14 cellular contexts compared by ENCODE assay signal in the genomic region with DNA sequence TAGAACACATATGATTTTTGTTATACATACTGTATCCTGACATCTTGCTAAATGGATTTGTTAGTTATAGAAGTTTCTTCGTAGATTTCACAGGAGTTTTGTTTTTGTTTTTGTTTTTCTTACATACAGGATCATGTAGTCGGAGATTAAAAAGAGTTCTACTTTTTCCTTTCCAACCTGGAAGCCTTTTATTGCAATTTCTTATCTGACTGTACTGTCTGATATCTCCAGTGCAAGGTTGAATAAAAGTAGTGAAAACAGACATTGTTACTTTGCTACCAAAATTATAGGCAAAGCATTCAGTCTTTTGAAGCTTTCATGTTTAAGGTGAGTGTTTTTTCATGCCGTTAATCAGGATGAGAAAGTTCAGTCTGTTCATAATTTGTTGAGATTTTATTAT.
DNase-seq lines count a peak whose midpoint lies in the region; ATAC-seq and TF ChIP-seq lines count a peak whose summit lies in the region.
"Had no signal": no experiment of that assay in that cellular context is flagged by ENCODE, and none has a peak within 500 bp of the region (broad histone marks: within the 10 kb centered on the region; RNA-seq: fewer than 3 reads in every experiment).

No MANE protein-coding gene starts in this region.

- H3K79me2 ChIP-seq in H9 (ENCODE audit: insufficient read depth, low read length) (no peaks in the 10 kb centered on the region), parathyroid adenoma (no peaks in the 10 kb centered on the region)

- no peak overlapping the region for H4K5ac ChIP-seq in H9 (ENCODE audit: insufficient read length, low read depth, low read length)

- no CpG with 5 or more reads among the region's 3 CpGs for WGBS in H9 (ENCODE audit: extremely low coverage, insufficient read length, low lambda C conversion rate)

- H3K9me3 ChIP-seq in H9 (ENCODE audit: control insufficient read depth, low read depth, low read length) (no peaks in the 10 kb centered on the region), SJCRH30 (replicated peaks) (no peaks in the 10 kb centered on the region), parathyroid adenoma (ENCODE audit: control insufficient read depth, low read length) (no peaks in the 10 kb centered on the region), left lung (no peaks in the 10 kb centered on the region)
- H3K9me3 ChIP-seq: esophagus muscularis mucosa, left ventricle myocardium inferior, mucosa of descending colon had no signal

- no peaks in the 10 kb centered on the region; a peak in 1 of 5 replicates for H3K9me3 Mint-ChIP-seq in H9
- peaks cover 3% of the 10 kb centered on the region for H3K9me3 Mint-ChIP-seq in glutamatergic neuron (ENCODE audit: unreplicated experiment)
- H3K9me3 Mint-ChIP-seq: stimulated activated memory B cell treated with anti-CD40 and anti-IgM and Interleukin-4, amounts not matched to agents 10 μg/mL and 1 μg/mL and 100 μg/mL, for 72 hours had no signal

- no peak overlapping the region for H2BK15ac ChIP-seq in H9 (ENCODE audit: low read depth, low read length)

- H3K4me1 Mint-ChIP-seq in H9 (peaks cover 13 to 16% of the 10 kb centered on the region in 2 experiments), glutamatergic neuron (ENCODE audit: low read depth, unreplicated experiment) (peaks cover 11% of the 10 kb centered on the region)

- CTCF ChIA-PET in GM10248 (lab: Yijun Ruan, JAX), result no interaction called here

- H3K4me2 ChIP-seq in H9 (ENCODE audit: insufficient read depth, insufficient read length, low read length) (no peak overlapping the region), parathyroid adenoma (ENCODE audit: low read length) (no peak overlapping the region)

- no peak overlapping the region for H4K8ac ChIP-seq in H9 (replicated peaks; ENCODE audit: insufficient read length, low read depth, low read length)

- no peak overlapping the region for H2BK20ac ChIP-seq in H9 (ENCODE audit: low read depth, low read length, poor library complexity, severe bottlenecking)

- no peak overlapping the region for H3K23ac ChIP-seq in H9 (ENCODE audit: insufficient read length, low read depth, low read length)

- ATAC-seq in left lung, result no peak

- H3K27me3 ChIP-seq in H9 (ENCODE audit: insufficient read depth, low read length) (no peaks in the 10 kb centered on the region), SJCRH30 (no peaks in the 10 kb centered on the region), parathyroid adenoma (ENCODE audit: control insufficient read depth, insufficient read depth, low read length) (no peaks in the 10 kb centered on the region), left lung (peaks cover 16 to 89% of the 10 kb centered on the region in 2 donors)
- H3K27me3 ChIP-seq: esophagus muscularis mucosa had no signal

- H3K27ac Mint-ChIP-seq in H9, result no peak overlapping the region
- H3K27ac Mint-ChIP-seq in glutamatergic neuron (ENCODE audit: unreplicated experiment), result no peak overlapping the region
- H3K27ac Mint-ChIP-seq: stimulated activated memory B cell treated with anti-CD40 and anti-IgM and Interleukin-4, amounts not matched to agents 10 μg/mL and 1 μg/mL and 100 μg/mL, for 72 hours had no signal

- TF ChIP-seq CTCF in H9 (conservative IDR thresholded peaks at IDR 0.05), result no peak
- no peak for TF ChIP-seq CTCF in glutamatergic neuron (IDR thresholded peaks at IDR 0.05; ENCODE audit: partially characterized antibody, unreplicated experiment)
- TF ChIP-seq CTCF in parathyroid adenoma (IDR thresholded peaks at IDR 0.05), result no peak
- no peak for TF ChIP-seq CTCF in left lung (IDR thresholded peaks at IDR 0.05)
- TF ChIP-seq CTCF in GM10248 (IDR thresholded peaks at IDR 0.05; ENCODE audit: control extremely low read depth, extremely low read depth, low read depth, missing control alignments), result no peak

- H4K91ac ChIP-seq in H9 (ENCODE audit: insufficient read length, low read depth, low read length), result no peak overlapping the region

- H3K36me3 Mint-ChIP-seq in H9 (ENCODE audit: insufficient read depth in 1 of 3, low read depth in 3 of 3) (no peaks in the 10 kb centered on the region), glutamatergic neuron (ENCODE audit: unreplicated experiment) (no peaks in the 10 kb centered on the region)
- H3K36me3 Mint-ChIP-seq: stimulated activated memory B cell treated with anti-CD40 and anti-IgM and Interleukin-4, amounts not matched to agents 10 μg/mL and 1 μg/mL and 100 μg/mL, for 72 hours had no signal

- POLR2A ChIA-PET in GM10248 (lab: Yijun Ruan, JAX), result no interaction called here

- H2BK120ac ChIP-seq in H9 (ENCODE audit: low read depth, low read length, poor library complexity, severe bottlenecking), result no peak overlapping the region

- H3K36me3 ChIP-seq in SJCRH30 (no peaks in the 10 kb centered on the region), parathyroid adenoma (ENCODE audit: control insufficient read depth, insufficient read depth, low read length) (no peaks in the 10 kb centered on the region), left lung (no peaks in the 10 kb centered on the region)
- H3K36me3 ChIP-seq: esophagus muscularis mucosa, gastroesophageal sphincter, left ventricle myocardium inferior had no signal

- H3T11ph ChIP-seq in H9 (ENCODE audit: low read length), result no peak overlapping the region

- H2AFZ ChIP-seq in H9 (ENCODE audit: low read length) (no peak overlapping the region), parathyroid adenoma (peak overlapping the region; percentile 93)

- H3K4me3 Mint-ChIP-seq in H9, result peak overlapping the region; percentile 1 to 93; a peak in 4 of 5 replicates
- peak overlapping the region; percentile 97 for H3K4me3 Mint-ChIP-seq in glutamatergic neuron (ENCODE audit: unreplicated experiment)

- intact Hi-C loops in left lung (cut with DNase I), result no loop called here

- H3K79me1 ChIP-seq in H9 (ENCODE audit: insufficient read depth, low read depth, low read length, poor library complexity, severe bottlenecking), result no peaks in the 10 kb centered on the region

- H3K4ac ChIP-seq in H9 (ENCODE audit: low read depth, low read length), result no peak overlapping the region

- no peak overlapping the region for H3K27ac ChIP-seq in H9 (ENCODE audit: insufficient read length, low read depth, low read length)
- H3K27ac ChIP-seq in SJCRH30, result no peak overlapping the region
- no peak overlapping the region for H3K27ac ChIP-seq in parathyroid adenoma
- H3K27ac ChIP-seq in left lung, result no peak overlapping the region

- H3K4me1 ChIP-seq in H9 (ENCODE audit: insufficient read depth, low read length), result no peaks in the 10 kb centered on the region
- H3K4me1 ChIP-seq in SJCRH30, result no peaks in the 10 kb centered on the region; the same call in 1 of the 2 replicates
- H3K4me1 ChIP-seq in parathyroid adenoma, result no peaks in the 10 kb centered on the region
- peaks cover 0 to 11% of the 10 kb centered on the region in 2 donors for H3K4me1 ChIP-seq in left lung

- no peak overlapping the region for H2AK5ac ChIP-seq in H9 (ENCODE audit: insufficient read length, low read length)

- H2BK12ac ChIP-seq in H9 (ENCODE audit: insufficient read length, low read depth, low read length), result no peak overlapping the region

- H3K27me3 Mint-ChIP-seq in H9 (ENCODE audit: low read depth) (peaks cover 5% of the 10 kb centered on the region), glutamatergic neuron (ENCODE audit: unreplicated experiment) (peaks cover 4% of the 10 kb centered on the region)

- no peak overlapping the region for H3K18ac ChIP-seq in H9 (ENCODE audit: insufficient read length, low read depth, low read length)

- H3K23me2 ChIP-seq in H9 (ENCODE audit: insufficient read length, low read depth, low read length, poor library complexity, severe bottlenecking), result no peaks in the 10 kb centered on the region

- DNase-seq in H9 (no peak), SJCRH30 (no peak), glutamatergic neuron (no peak), left lung (no peak), GM10248 (ENCODE audit: extremely low spot score) (no peak), Kasumi-1 (lab: John Stamatoyannopoulos, UW) (no peak)
- DNase-seq: activated gamma-delta T cell, NCI-H187 had no signal

- H3K4me3 ChIP-seq in SJCRH30, result peak overlapping the region; percentile 79
- no peak overlapping the region for H3K4me3 ChIP-seq in parathyroid adenoma (ENCODE audit: low read depth, low read length)
- no peak overlapping the region for H3K4me3 ChIP-seq in left lung
- H3K4me3 ChIP-seq: mucosa of descending colon had no signal

- H3K9ac ChIP-seq in H9 (ENCODE audit: extremely low read depth, insufficient read length, low read length) (no peak overlapping the region), parathyroid adenoma (no peak overlapping the region)

- no peak overlapping the region for H3K14ac ChIP-seq in H9 (ENCODE audit: insufficient read depth, low read length)

- no peak overlapping the region for H3K56ac ChIP-seq in H9 (ENCODE audit: insufficient read length, low read depth, low read length)

- H4K20me1 ChIP-seq in H9 (ENCODE audit: control insufficient read depth, insufficient read depth, insufficient read length), result no peaks in the 10 kb centered on the region

- no peak overlapping the region for H2BK5ac ChIP-seq in H9 (ENCODE audit: insufficient read length, low read length)
